ENCODE assay signal across 7 cellular contexts in genomic region chr2:206783718-206784117, GRCh38. TPM values are rescaled to one million over a fixed set of nuclear protein-coding genes. Genes with fewer than 3 reads are reported as not detected.
DNase-seq lines count a peak whose midpoint lies in the region; ATAC-seq, FAIRE-seq and TF ChIP-seq lines count a peak whose summit lies in the region.

No MANE protein-coding gene starts in this region.

- in situ Hi-C loops in K562 (cut with MboI): no loop called here

- H2AFZ ChIP-seq in K562 (ENCODE audit: low read depth, low read length): no peak overlapping the region

- no peak for TF ChIP-seq RAD21 in K562 (CRISPR knock-in tag; conservative IDR thresholded peaks at IDR 0.05 in 1 of 2, IDR thresholded peaks at IDR 0.05 in 1 of 2)

- no peaks in the 10 kb centered on the region for H3K4me1 ChIP-seq in K562 (replicated peaks in 1 of 2; ENCODE audit: control insufficient read depth in 2 of 2, insufficient read depth in 2 of 2, low read length in 2 of 2)

- no peak for TF ChIP-seq POLR2A in K562 (conservative IDR thresholded peaks at IDR 0.05)

- H3K27ac Mint-ChIP-seq in nephron: no peak overlapping the region

- H3K27ac ChIP-seq in K562 (ENCODE audit: extremely low read depth, low read depth, low read length): no peak overlapping the region

- TF ChIP-seq CTCF in K562 (IDR thresholded peaks at IDR 0.05 in 2 of 3, conservative IDR thresholded peaks at IDR 0.05 in 1 of 3; ENCODE audit: insufficient read depth in 2 of 3, low read depth in 1 of 3, low read length in 3 of 3): peak; percentile 19 to 45 (median 33); a peak in 3 of 6 replicates
- TF ChIP-seq CTCF in nephron (IDR thresholded peaks at IDR 0.05; ENCODE audit: unreplicated experiment in 3 of 3): peak; percentile 31 to 46 (median 34)

- H3K4me1 Mint-ChIP-seq in nephron: no peaks in the 10 kb centered on the region

- POLR2A ChIA-PET in K562 (lab: Yijun Ruan, JAX): no interaction called here

- BruUV-seq in K562 (replicated peaks; lab: Mats Ljungman, UMichigan): no TSS peak

- no peak overlapping the region for H3K4me2 ChIP-seq in K562 (ENCODE audit: insufficient read depth, low read length)

- CTCF ChIA-PET in K562 (lab: Yijun Ruan, JAX; ENCODE audit: low intra/inter-chr PET ratio): no interaction called here

- peaks cover 87% of the 10 kb centered on the region for H3K36me3 ChIP-seq in K562 (ENCODE audit: control insufficient read depth, insufficient read depth, low read length)

- H3K9me3 ChIP-seq in K562 (replicated peaks; ENCODE audit: control insufficient read depth, insufficient read depth, low read depth, low read length): 0 out of 2 replicates have a peak, but pooled peaks cover 1% of the 10 kb centered on the region

- intact Hi-C loops in K562 (cut with micrococcal nuclease): loop anchor here (5.0 kb wide), 2 partner anchors 91 to 391 kb away; no protein-coding TSS in a partner anchor

- H3K27me3 Mint-ChIP-seq in nephron (ENCODE audit: low read depth): no peaks in the 10 kb centered on the region

- H3K9ac ChIP-seq in K562 (ENCODE audit: insufficient read depth in 1 of 2, low read depth in 2 of 2, low read length in 2 of 2): no peak overlapping the region

- H3K4me3 ChIP-seq in K562: no peak overlapping the region

- no peaks in the 10 kb centered on the region for H4K20me1 ChIP-seq in K562 (replicated peaks; ENCODE audit: control insufficient read depth, insufficient read depth, low read length)

- DNase-seq in EH (ENCODE audit: low read depth): peak; percentile 11
- peak in 3 of 4 experiments; percentile 12 to 26 (median 25) for DNase-seq in K562 (ENCODE audit: extremely low read depth in 1 of 4, low spot score in 3 of 4)
- DNase-seq in activated CD8-positive, alpha-beta memory T cell treated with anti-CD3 and anti-CD28 coated beads, Interleukin-2, amount 50 U/mL, for 48 hours: no peak

- peaks cover 71% of the 10 kb centered on the region for H3K36me3 Mint-ChIP-seq in nephron (ENCODE audit: low read depth)

- H3K27me3 ChIP-seq in K562 (ENCODE audit: control insufficient read depth in 2 of 2, insufficient read depth in 2 of 2, low read length in 2 of 2): no peaks in the 10 kb centered on the region

- no peak for FAIRE-seq in K562 (lab: Jason Lieb, UNC)

- ATAC-seq in HG03175 (IDR thresholded peaks at IDR 0.05; ENCODE audit: unreplicated experiment) (peak; percentile 68), K562 (peak; percentile 82), HG02571 (IDR thresholded peaks at IDR 0.05; ENCODE audit: unreplicated experiment) (no peak), GM19452 (IDR thresholded peaks at IDR 0.05; ENCODE audit: unreplicated experiment) (no peak)

- TF ChIP-seq EP300 in K562 (IDR thresholded peaks at IDR 0.05; ENCODE audit: low read length): no peak

- H3K9me3 Mint-ChIP-seq in nephron: peaks cover 19% of the 10 kb centered on the region

- 69% methylated on average over 2 of the region's 2 CpGs for WGBS in K562 (ENCODE audit: insufficient coverage, low coverage, missing lambda C conversion rate)

- H3K4me3 Mint-ChIP-seq in nephron: no peak overlapping the region

- H3K79me2 ChIP-seq in K562 (ENCODE audit: control insufficient read depth, insufficient read depth, low read length): peaks cover 4% of the 10 kb centered on the region; the same call in 2 of the 3 replicates

- no peaks in the 10 kb centered on the region for H3K9me1 ChIP-seq in K562 (ENCODE audit: control insufficient read depth, insufficient read depth, low read length)

TF ChIP-seq in K562, 482 proteins besides CTCF, POLR2A, EP300 and RAD21:
- no peak for TF ChIP-seq STAT5B (CRISPR knock-in tag; IDR thresholded peaks at IDR 0.05)
- no peak for TF ChIP-seq ZNF239 (CRISPR knock-in tag; IDR thresholded peaks at IDR 0.05)
- no peak for TF ChIP-seq L3MBTL2 (IDR thresholded peaks at IDR 0.05)
- TF ChIP-seq ATF3 (IDR thresholded peaks at IDR 0.05): no peak
- no peak for TF ChIP-seq ATF3 (CRISPR knock-in tag; conservative IDR thresholded peaks at IDR 0.05)

RNA-seq across cellular contexts. Expression of gene FASTKD2, which starts 18.3 kb away (rescaled TPM):
- 13.1 and 34.5 TPM in 2 replicates for total RNA-seq in K562 (2011; cell fraction: chromatin; rRNA removed; ENCODE audit: low replicate concordance)
- 5.7 and 7.4 TPM in 2 replicates for total RNA-seq in K562 (2011; cell fraction: nucleolus; rRNA removed)
- total RNA-seq in K562 (2011; cell fraction: nucleoplasm; rRNA removed): 15.3 and 21.3 TPM in 2 replicates
- 20.8 and 21.6 TPM in 2 replicates for total RNA-seq in K562 (2014; rRNA removed)
- 50.4 and 54.1 TPM in 2 replicates for total RNA-seq in K562 (2014; rRNA removed; fragmentation: Illumina TruSeq; extraction: Trizol)
- total RNA-seq in K562 (2015; rRNA removed; fragmentation: Illumina TruSeq; extraction: Trizol): 37.0 and 39.1 TPM in 2 replicates
- total RNA-seq in K562 (2021): 26.1 and 27.4 TPM in 2 replicates
- polyA plus RNA-seq in K562 (2011; rRNA removed): 39.7 and 55.0 TPM in 2 replicates
- 19.7 and 27.0 TPM in 2 replicates for polyA plus RNA-seq in K562 (2011; cell fraction: cytosol; rRNA removed)
- polyA plus RNA-seq in K562 (2011; cell fraction: nucleus; rRNA removed): 22.2 and 33.5 TPM in 2 replicates
- polyA plus RNA-seq in K562 (2012): 13.9 and 20.0 TPM in 2 replicates
- 33.7 and 37.1 TPM in 2 replicates for polyA plus RNA-seq in K562 (2014; fragmentation: Illumina TruSeq; extraction: Trizol)
- polyA plus RNA-seq in K562 (2014; fragmentation: Nextera tagmentation; extraction: Ambion mirVana): 10 to 100 TPM; 84.9 to 90.6 TPM
- polyA plus RNA-seq in K562 (2014; rRNA removed): 22.9 and 26.6 TPM in 2 replicates
- polyA minus RNA-seq in K562 (2011; rRNA and poly(A)+ RNA removed): 64.9 and 69.3 TPM in 2 replicates
- polyA minus RNA-seq in K562 (2011; cell fraction: cytosol; rRNA and poly(A)+ RNA removed): 11.0 and 20.1 TPM in 2 replicates
- polyA minus RNA-seq in K562 (2011; cell fraction: nucleus; rRNA and poly(A)+ RNA removed): 11.4 and 17.1 TPM in 2 replicates

RNA-seq across cellular contexts. Expression of gene MDH1B, which starts 18.6 kb away (rescaled TPM):
- total RNA-seq in K562 (2011; cell fraction: chromatin; rRNA removed; ENCODE audit: low replicate concordance): 0.39 TPM in 1 of 2 replicates, not detected in the other
- total RNA-seq in K562 (2011; cell fraction: nucleolus; rRNA removed): not detected in 2 replicates
- total RNA-seq in K562 (2011; cell fraction: nucleoplasm; rRNA removed): not detected in 2 replicates
- total RNA-seq in K562 (2014; rRNA removed): 0.08 TPM in 1 of 2 replicates, not detected in the other
- 0.15 TPM in 1 of 2 replicates, not detected in the other for total RNA-seq in K562 (2014; rRNA removed; fragmentation: Illumina TruSeq; extraction: Trizol)
- total RNA-seq in K562 (2015; rRNA removed; fragmentation: Illumina TruSeq; extraction: Trizol): 0.08 TPM in 1 of 2 replicates, not detected in the other
- 0.07 TPM in 1 of 2 replicates, not detected in the other for total RNA-seq in K562 (2021)
- polyA plus RNA-seq in K562 (2011; rRNA removed): 0.06 and 0.08 TPM in 2 replicates
- not detected in 2 replicates for polyA plus RNA-seq in K562 (2011; cell fraction: cytosol; rRNA removed)
- polyA plus RNA-seq in K562 (2011; cell fraction: nucleus; rRNA removed): 0.07 TPM in 1 of 2 replicates, not detected in the other
- polyA plus RNA-seq in K562 (2012): 0.08 and 0.11 TPM in 2 replicates
- polyA plus RNA-seq in K562 (2014; fragmentation: Illumina TruSeq; extraction: Trizol): 0.14 TPM in 1 of 2 replicates, not detected in the other
- under 1 TPM in 1 of 2 experiments, not detected in 1; 0.14 TPM for polyA plus RNA-seq in K562 (2014; fragmentation: Nextera tagmentation; extraction: Ambion mirVana)
- polyA plus RNA-seq in K562 (2014; rRNA removed): 0.16 TPM in 1 of 2 replicates, not detected in the other
- polyA minus RNA-seq in K562 (2011; rRNA and poly(A)+ RNA removed): not detected in 2 replicates
- not detected in 2 replicates for polyA minus RNA-seq in K562 (2011; cell fraction: cytosol; rRNA and poly(A)+ RNA removed)
- polyA minus RNA-seq in K562 (2011; cell fraction: nucleus; rRNA and poly(A)+ RNA removed): 0.13 and 0.33 TPM in 2 replicates

Comparison
In these comparisons a context has a peak if more than half of its experiments do, and no peak if none do; other contexts are left out.
1. ATAC-seq: peak in HG03175 (single experiment) and K562 (single experiment); none in HG02571 (single experiment) and GM19452 (single experiment).